In genomic region chr11:114916406-114916805, GRCh38 we compare ENCODE assay signal across 6 cellular contexts.
"Had no signal": no experiment of that assay in that cellular context is flagged by ENCODE, and none has a peak within 500 bp of the region (broad histone marks: within the 10 kb centered on the region; RNA-seq: fewer than 3 reads in every experiment).

No MANE protein-coding gene starts in this region.

- ATAC-seq: GM23338, K562 had no signal

- H3K9me3 Mint-ChIP-seq: GM23338, H9 had no signal

- H3K4me3 Mint-ChIP-seq: GM23338, H9 had no signal

- DNase-seq: H9, HCEC 1CT, IMR-90, KG1 had no signal

- H3K4me1 Mint-ChIP-seq: GM23338, H9 had no signal

- H2AFZ ChIP-seq: GM23338 had no signal

- H3K4me2 ChIP-seq: GM23338 had no signal

- H3K4me3 ChIP-seq: GM23338, K562 had no signal

- H3K27ac Mint-ChIP-seq: GM23338, H9 had no signal
